In genomic region chr11:75508051-75508561, GRCh38 we compare ENCODE assay signal across 9 cellular contexts. TPM values are rescaled to one million over a fixed set of nuclear protein-coding genes. Genes with fewer than 3 reads are reported as not detected.
DNase-seq lines count a peak whose midpoint lies in the region; ATAC-seq lines count a peak whose summit lies in the region.
"Had no signal": no experiment of that assay in that cellular context is flagged by ENCODE, and none has a peak within 500 bp of the region (broad histone marks: within the 10 kb centered on the region; RNA-seq: fewer than 3 reads in every experiment).

No MANE protein-coding gene starts in this region.

- H3K27me3 Mint-ChIP-seq in activated T-helper 17 cell treated with anti-CD3 and anti-CD28 coated beads, Interleukin-2, amount 50 U/mL, for 72 hours: no peaks in the 10 kb centered on the region

- peak overlapping the region; percentile 89 for H3K27ac Mint-ChIP-seq in activated T-helper 17 cell treated with anti-CD3 and anti-CD28 coated beads, Interleukin-2, amount 50 U/mL, for 72 hours
- peak overlapping the region; percentile 87 for H3K27ac Mint-ChIP-seq in stimulated activated effector memory CD8-positive, alpha-beta T cell treated with anti-CD3 and anti-CD28 coated beads, Interleukin-12 subunit alpha, Interleukin-12 subunit beta, amount 100 ng/mL, for 72 hours

- peaks cover 16% of the 10 kb centered on the region for H3K4me1 Mint-ChIP-seq in activated T-helper 17 cell treated with anti-CD3 and anti-CD28 coated beads, Interleukin-2, amount 50 U/mL, for 72 hours
- peaks cover 21% of the 10 kb centered on the region for H3K4me1 Mint-ChIP-seq in stimulated activated effector memory CD8-positive, alpha-beta T cell treated with anti-CD3 and anti-CD28 coated beads, Interleukin-12 subunit alpha, Interleukin-12 subunit beta, amount 100 ng/mL, for 72 hours

- H3K9me3 Mint-ChIP-seq in activated T-helper 17 cell treated with anti-CD3 and anti-CD28 coated beads, Interleukin-2, amount 50 U/mL, for 72 hours: no peaks in the 10 kb centered on the region
- H3K9me3 Mint-ChIP-seq in stimulated activated effector memory CD8-positive, alpha-beta T cell treated with anti-CD3 and anti-CD28 coated beads, Interleukin-12 subunit alpha, Interleukin-12 subunit beta, amount 100 ng/mL, for 72 hours: no peaks in the 10 kb centered on the region

- ATAC-seq in activated T-helper 17 cell treated with anti-CD3 and anti-CD28 coated beads, Interleukin-2, amount 50 U/mL, for 72 hours (replicated peaks): peak; percentile 87
- peak; percentile 84 for ATAC-seq in stimulated activated effector memory CD8-positive, alpha-beta T cell treated with anti-CD3 and anti-CD28 coated beads, Interleukin-12 subunit alpha, Interleukin-12 subunit beta, amount 100 ng/mL, for 72 hours
- ATAC-seq in Right ventricle myocardium inferior: no peak

- H3K4me3 Mint-ChIP-seq in activated T-helper 17 cell treated with anti-CD3 and anti-CD28 coated beads, Interleukin-2, amount 50 U/mL, for 72 hours: peak overlapping the region; percentile 56
- H3K4me3 Mint-ChIP-seq in stimulated activated effector memory CD8-positive, alpha-beta T cell treated with anti-CD3 and anti-CD28 coated beads, Interleukin-12 subunit alpha, Interleukin-12 subunit beta, amount 100 ng/mL, for 72 hours: no peak overlapping the region

- no peaks in the 10 kb centered on the region for H3K36me3 Mint-ChIP-seq in activated T-helper 17 cell treated with anti-CD3 and anti-CD28 coated beads, Interleukin-2, amount 50 U/mL, for 72 hours (ENCODE audit: low read depth)
- H3K36me3 Mint-ChIP-seq in stimulated activated effector memory CD8-positive, alpha-beta T cell treated with anti-CD3 and anti-CD28 coated beads, Interleukin-12 subunit alpha, Interleukin-12 subunit beta, amount 100 ng/mL, for 72 hours: no peaks in the 10 kb centered on the region

- peak; percentile 12 for DNase-seq in activated CD4-positive, CD25-positive, alpha-beta regulatory T cell treated with anti-CD3 and anti-CD28 coated beads, Interleukin-2, amount 50 U/mL, for 16 hours (ENCODE audit: low read depth, low spot score)
- no peak for DNase-seq in activated CD4-positive, CD25-positive, alpha-beta regulatory T cell treated with anti-CD3 and anti-CD28 coated beads, Interleukin-2, amount 50 U/mL, for 72 hours
- peak; percentile 93 for DNase-seq in OCI-M1 (lab: John Stamatoyannopoulos, UW)
- no peak for DNase-seq in stimulated activated effector memory CD8-positive, alpha-beta T cell treated with anti-CD3 and anti-CD28 coated beads, Interleukin-12 subunit alpha, Interleukin-12 subunit beta, amount 100 ng/mL, for 72 hours (ENCODE audit: low spot score in 2 of 2)
- DNase-seq in Right ventricle myocardium inferior (ENCODE audit: missing footprints): no peak
- no peak for DNase-seq in NCI-H345 (lab: John Stamatoyannopoulos, UW)
- DNase-seq in NCI-H1436 treated with DMSO at 0.1 percent for 48 hours (lab: John Stamatoyannopoulos, UW): no peak
- DNase-seq: NCI-H510A had no signal

- intact Hi-C loops in Right ventricle myocardium inferior (cut with DNase I): no loop called here

RNA-seq across cellular contexts. Expression of gene GDPD5, which starts 17.6 kb away (rescaled TPM):
- total RNA-seq in activated T-helper 17 cell treated with anti-CD3 and anti-CD28 coated beads, Interleukin-2, amount 50 U/mL, for 72 hours: 10 to 100 TPM; 26.8 to 54.2 TPM
- 7.7 TPM for total RNA-seq in Right ventricle myocardium inferior

RNA-seq across cellular contexts. Expression of gene SERPINH1, which starts 53.9 kb away (rescaled TPM):
- total RNA-seq in activated T-helper 17 cell treated with anti-CD3 and anti-CD28 coated beads, Interleukin-2, amount 50 U/mL, for 72 hours: 10 to 100 TPM in 1 of 2 donors, 1 to 10 TPM in 1; 8.8 to 10.2 TPM
- total RNA-seq in Right ventricle myocardium inferior: 65.8 TPM

Comparison
In these comparisons a context has a peak if more than half of its experiments do, and no peak if none do; other contexts are left out.
1. DNase-seq: peak in activated CD4-positive, CD25-positive, alpha-beta regulatory T cell treated with anti-CD3 and anti-CD28 coated beads, Interleukin-2, amount 50 U/mL, for 16 hours (single experiment) and OCI-M1 (single experiment); none in activated CD4-positive, CD25-positive, alpha-beta regulatory T cell treated with anti-CD3 and anti-CD28 coated beads, Interleukin-2, amount 50 U/mL, for 72 hours (single experiment), stimulated activated effector memory CD8-positive, alpha-beta T cell treated with anti-CD3 and anti-CD28 coated beads, Interleukin-12 subunit alpha, Interleukin-12 subunit beta, amount 100 ng/mL, for 72 hours (0 of 2), Right ventricle myocardium inferior (single experiment), NCI-H345 (single experiment) and NCI-H1436 treated with DMSO at 0.1 percent for 48 hours (single experiment).